15 cellular contexts compared by ENCODE assay signal in the genomic region with DNA sequence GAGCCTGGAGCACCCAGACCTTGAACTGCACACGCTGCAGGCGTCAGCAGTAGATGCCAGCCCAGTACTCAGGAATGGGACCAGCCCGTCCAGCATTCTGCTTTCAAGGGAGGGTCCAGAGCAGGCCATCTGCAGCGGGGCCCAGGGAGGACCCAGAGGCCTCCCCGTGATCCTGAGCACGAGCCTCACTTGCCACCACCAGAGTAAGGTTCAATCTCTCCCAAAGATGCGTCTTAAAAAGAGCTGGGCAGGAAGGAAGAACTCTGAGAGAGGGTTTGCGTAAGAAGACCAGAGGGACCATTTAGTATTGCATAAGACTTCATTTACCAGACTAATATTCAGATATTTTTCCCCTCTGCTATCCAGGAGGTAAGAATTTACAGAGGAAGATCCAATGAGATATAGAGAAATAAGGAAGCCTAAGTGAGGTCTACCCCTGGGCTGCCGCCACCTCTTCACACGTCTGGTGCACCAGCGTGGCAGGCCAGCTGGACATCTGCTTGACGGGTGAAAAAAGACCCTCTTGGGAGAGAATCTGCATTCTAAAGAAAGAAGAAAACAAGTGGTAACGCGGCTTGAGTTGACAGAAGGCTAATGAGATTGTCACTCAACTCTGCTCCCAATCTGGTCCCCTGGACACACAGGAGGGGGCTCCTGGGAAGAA. TPM values are rescaled to one million over a fixed set of nuclear protein-coding genes. Genes with fewer than 3 reads are reported as not detected.
DNase-seq lines count a peak whose midpoint lies in the region; ATAC-seq and TF ChIP-seq lines count a peak whose summit lies in the region.
"Had no signal": no experiment of that assay in that cellular context is flagged by ENCODE, and none has a peak within 500 bp of the region (broad histone marks: within the 10 kb centered on the region; RNA-seq: fewer than 3 reads in every experiment).

No MANE protein-coding gene starts in this region.

- no peak overlapping the region for H3K4me3 Mint-ChIP-seq in naive thymus-derived CD4-positive, alpha-beta T cell
- no peak overlapping the region for H3K4me3 Mint-ChIP-seq in CD4-positive, alpha-beta memory T cell
- H3K4me3 Mint-ChIP-seq in T-helper 17 cell: no peak overlapping the region
- H3K4me3 Mint-ChIP-seq: activated naive CD8-positive, alpha-beta T cell treated with anti-CD3 and anti-CD28 coated beads, Interleukin-2, amount 10 ng/mL, durations not matched to agents 7 days and 5 days; nephron progenitor cell; T-cell had no signal

- no peaks in the 10 kb centered on the region for H3K36me3 Mint-ChIP-seq in naive thymus-derived CD4-positive, alpha-beta T cell
- peaks cover 0 to 2% of the 10 kb centered on the region in 2 donors for H3K36me3 Mint-ChIP-seq in CD4-positive, alpha-beta memory T cell
- H3K36me3 Mint-ChIP-seq in T-helper 17 cell (ENCODE audit: low read depth): peaks cover 3% of the 10 kb centered on the region
- H3K36me3 Mint-ChIP-seq: T-cell had no signal

- DNase-seq in AML-193 (lab: John Stamatoyannopoulos, UW) (peak; percentile 87 to 90), NB4 (ENCODE audit: low read depth) (peak; percentile 89), fibroblast of pulmonary artery (ENCODE audit: low read depth) (peak; percentile 28), T-helper 17 cell (no peak)
- no peak for DNase-seq in naive thymus-derived CD4-positive, alpha-beta T cell
- DNase-seq in CD4-positive, alpha-beta memory T cell: no peak
- DNase-seq: activated naive CD8-positive, alpha-beta T cell treated with anti-CD3 and anti-CD28 coated beads, Interleukin-2, amount 10 ng/mL, durations not matched to agents 7 days and 5 days; DMS153; NCI-H1105; NCI-H226; nephron progenitor cell; stimulated activated naive CD4-positive, alpha-beta T cell treated with Interleukin-2 at 50 U/mL for 16 hours had no signal

- peak overlapping the region in 1 of 9 donors; percentile 2 for H3K27ac Mint-ChIP-seq in naive thymus-derived CD4-positive, alpha-beta T cell
- H3K27ac Mint-ChIP-seq in CD4-positive, alpha-beta memory T cell: peak overlapping the region in 1 of 7 donors; percentile 37
- no peak overlapping the region for H3K27ac Mint-ChIP-seq in T-helper 17 cell
- H3K27ac Mint-ChIP-seq: activated naive CD8-positive, alpha-beta T cell treated with anti-CD3 and anti-CD28 coated beads, Interleukin-2, amount 10 ng/mL, durations not matched to agents 7 days and 5 days; nephron progenitor cell had no signal

- intact Hi-C loops in naive thymus-derived CD4-positive, alpha-beta T cell (cut with micrococcal nuclease): no loop called here
- intact Hi-C loops in CD4-positive, alpha-beta memory T cell (cut with micrococcal nuclease): no loop called here

- H3K4me1 Mint-ChIP-seq in naive thymus-derived CD4-positive, alpha-beta T cell: peaks cover 0 to 14% (median 3%) of the 10 kb centered on the region in 7 donors
- peaks cover 0 to 3% (median 3%) of the 10 kb centered on the region in 4 donors for H3K4me1 Mint-ChIP-seq in CD4-positive, alpha-beta memory T cell
- H3K4me1 Mint-ChIP-seq in T-helper 17 cell: peaks cover 2% of the 10 kb centered on the region

- H3K27me3 ChIP-seq in naive thymus-derived CD4-positive, alpha-beta T cell (ENCODE audit: control insufficient read depth in 2 of 2, insufficient read depth in 2 of 2, low read length in 2 of 2): no peaks in the 10 kb centered on the region
- no peaks in the 10 kb centered on the region for H3K27me3 ChIP-seq in CD4-positive, alpha-beta memory T cell (ENCODE audit: insufficient read depth, low read length)

- peaks cover 0 to 3% (median 0%) of the 10 kb centered on the region in 5 donors for H3K27me3 Mint-ChIP-seq in naive thymus-derived CD4-positive, alpha-beta T cell
- no peaks in the 10 kb centered on the region for H3K27me3 Mint-ChIP-seq in CD4-positive, alpha-beta memory T cell
- no peaks in the 10 kb centered on the region for H3K27me3 Mint-ChIP-seq in T-helper 17 cell
- H3K27me3 Mint-ChIP-seq: T-cell had no signal

- H3K4me3 ChIP-seq in NB4 (ENCODE audit: low read depth, low read length) (peak overlapping the region; percentile 29), fibroblast of pulmonary artery (replicated peaks; ENCODE audit: low read depth, low read length) (no peak overlapping the region)
- H3K4me3 ChIP-seq in naive thymus-derived CD4-positive, alpha-beta T cell (ENCODE audit: low read length): no peak overlapping the region
- no peak overlapping the region for H3K4me3 ChIP-seq in CD4-positive, alpha-beta memory T cell (ENCODE audit: low read length in 2 of 2)

- POLR2A ChIA-PET in naive thymus-derived CD4-positive, alpha-beta T cell (lab: Charles Lee): interaction anchor here (1.3 kb wide), 1 partner anchor 11 kb away, joined by 4 read pairs; no protein-coding TSS in a partner anchor
- POLR2A ChIA-PET in CD4-positive, alpha-beta memory T cell (lab: Charles Lee; ENCODE audit: partially characterized antibody): no interaction called here

- no peak overlapping the region for H3K27ac ChIP-seq in naive thymus-derived CD4-positive, alpha-beta T cell (ENCODE audit: low read depth, low read length)
- no peak overlapping the region for H3K27ac ChIP-seq in CD4-positive, alpha-beta memory T cell (ENCODE audit: low read depth, low read length)

- H3K36me3 ChIP-seq in naive thymus-derived CD4-positive, alpha-beta T cell (ENCODE audit: control insufficient read depth in 2 of 3, insufficient read depth in 3 of 3, low read length in 3 of 3): no peaks in the 10 kb centered on the region
- H3K36me3 ChIP-seq in CD4-positive, alpha-beta memory T cell (ENCODE audit: insufficient read depth, low read length): no peaks in the 10 kb centered on the region

- no peak for TF ChIP-seq POLR2A in NB4 (IDR thresholded peaks at IDR 0.05; ENCODE audit: extremely low read depth, insufficient read length)

- ATAC-seq in naive thymus-derived CD4-positive, alpha-beta T cell: peak; percentile 18
- ATAC-seq in GM19035 (IDR thresholded peaks at IDR 0.05; ENCODE audit: unreplicated experiment): no peak
- no peak for ATAC-seq in HG03175 (IDR thresholded peaks at IDR 0.05; ENCODE audit: unreplicated experiment)
- no peak for ATAC-seq in T-helper 17 cell
- ATAC-seq: T-cell had no signal

- TF ChIP-seq CTCF in NB4 (IDR thresholded peaks at IDR 0.05; ENCODE audit: low read depth, low read length): no peak
- TF ChIP-seq CTCF in fibroblast of pulmonary artery (IDR thresholded peaks at IDR 0.05; ENCODE audit: low read length, missing control alignments): no peak

- H3K4me1 ChIP-seq in naive thymus-derived CD4-positive, alpha-beta T cell (ENCODE audit: control insufficient read depth in 2 of 2, insufficient read depth in 2 of 2, low read length in 2 of 2): no peaks in the 10 kb centered on the region
- peaks cover 2% of the 10 kb centered on the region for H3K4me1 ChIP-seq in CD4-positive, alpha-beta memory T cell (ENCODE audit: insufficient read depth, low read length)

- no peaks in the 10 kb centered on the region for H3K9me3 ChIP-seq in naive thymus-derived CD4-positive, alpha-beta T cell (ENCODE audit: control insufficient read depth in 2 of 3, low read length in 3 of 3)
- no peaks in the 10 kb centered on the region for H3K9me3 ChIP-seq in CD4-positive, alpha-beta memory T cell (ENCODE audit: control insufficient read depth in 1 of 2, low read length in 2 of 2)
- H3K9me3 ChIP-seq in T-helper 17 cell (ENCODE audit: control insufficient read depth, low read length, poor library complexity, severe bottlenecking): no peaks in the 10 kb centered on the region

- peaks cover 0 to 5% (median 0%) of the 10 kb centered on the region in 11 donors for H3K9me3 Mint-ChIP-seq in naive thymus-derived CD4-positive, alpha-beta T cell
- peaks cover 0 to 4% (median 0%) of the 10 kb centered on the region in 8 donors for H3K9me3 Mint-ChIP-seq in CD4-positive, alpha-beta memory T cell
- H3K9me3 Mint-ChIP-seq: nephron progenitor cell, T-cell had no signal

- CTCF ChIA-PET in naive thymus-derived CD4-positive, alpha-beta T cell (lab: Charles Lee): interaction anchor here (1.0 kb wide), 1 partner anchor 15 kb away, joined by 3 read pairs; no protein-coding TSS in a partner anchor
- CTCF ChIA-PET in CD4-positive, alpha-beta memory T cell (lab: Charles Lee; ENCODE audit: partially characterized antibody): interaction anchor here (0.5 to 1.1 kb wide), 2 partner anchors 13 to 123 kb away, joined by 3 read pairs; no protein-coding TSS in a partner anchor

RNA-seq across cellular contexts. Expression of a gene that starts 5.6 kb away (rescaled TPM):
- 10 to 100 TPM; 24.7 to 67.4 (median 27.0) TPM for total RNA-seq in naive thymus-derived CD4-positive, alpha-beta T cell
- polyA plus RNA-seq in naive thymus-derived CD4-positive, alpha-beta T cell: 10 to 100 TPM; 23.0 to 44.6 TPM
- 10 to 100 TPM; 33.9 to 37.1 TPM for total RNA-seq in CD4-positive, alpha-beta memory T cell
- polyA plus RNA-seq in CD4-positive, alpha-beta memory T cell: 10 to 100 TPM; 35.2 to 46.0 TPM
- total RNA-seq in T-helper 17 cell: 10 to 100 TPM; 30.6 to 34.4 TPM

Comparison
In these comparisons a context has a peak if more than half of its experiments do, and no peak if none do; other contexts are left out.
1. DNase-seq: peak in AML-193 (2 of 2), NB4 (single experiment) and fibroblast of pulmonary artery (single experiment); none in naive thymus-derived CD4-positive, alpha-beta T cell (0 of 9), CD4-positive, alpha-beta memory T cell (0 of 5) and T-helper 17 cell (0 of 3).